In the genomic region with DNA sequence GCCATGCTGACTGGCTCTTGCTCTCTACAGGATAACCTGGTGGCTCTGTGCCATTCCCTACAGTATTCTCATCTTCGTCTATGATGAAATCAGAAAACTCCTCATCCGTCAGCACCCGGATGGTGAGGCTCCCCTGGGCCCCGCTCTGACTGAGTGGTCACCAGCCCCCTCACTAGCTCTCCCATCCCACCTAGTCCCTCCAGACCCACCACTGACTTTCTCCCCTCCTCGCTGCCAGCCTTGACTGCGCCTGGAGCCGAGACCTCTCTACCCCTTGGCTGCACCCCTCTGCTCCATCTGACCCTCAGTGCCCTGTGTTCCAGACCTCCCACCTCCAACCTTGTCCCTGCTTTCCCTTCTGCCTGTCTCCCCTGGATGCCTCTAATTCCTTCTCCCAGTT, we compare ENCODE assay signal across 32 cellular contexts. TPM values are rescaled to one million over a fixed set of nuclear protein-coding genes. Genes with fewer than 3 reads are reported as not detected.
"Had no signal": no experiment of that assay in that cellular context is flagged by ENCODE, and none has a peak within 500 bp of the region (broad histone marks: within the 10 kb centered on the region; RNA-seq: fewer than 3 reads in every experiment).

No MANE protein-coding gene starts in this region.

- H3K27ac ChIP-seq: ascending aorta, body of pancreas, Peyer's patch, RWPE1, SJCRH30 had no signal

- H3K9me3 Mint-ChIP-seq: activated naive CD4-positive, alpha-beta T cell treated with anti-CD3 and anti-CD28 coated beads, Interleukin-2, amount 50 U/mL, for 72 hours; activated naive CD8-positive, alpha-beta T cell treated with anti-CD3 and anti-CD28 coated beads, Interleukin-2, amount 50 U/mL, for 24 hours; central memory CD8-positive, alpha-beta T cell had no signal

- ATAC-seq: activated CD8-positive, alpha-beta T cell treated with anti-CD3 and anti-CD28 coated beads, Interleukin-2, amount 10 ng/mL, durations not matched to agents 7 days and 5 days; activated naive CD4-positive, alpha-beta T cell treated with anti-CD3 and anti-CD28 coated beads, Interleukin-2, amount 50 U/mL, for 72 hours; activated naive CD8-positive, alpha-beta T cell treated with anti-CD3 and anti-CD28 coated beads, Interleukin-2, amount 50 U/mL, for 24 hours; body of pancreas had no signal

- DNase-seq: activated CD4-positive, alpha-beta T cell treated with anti-CD3 and anti-CD28 coated beads for 4 hours; activated CD4-positive, alpha-beta T cell treated with anti-CD3 and anti-CD28 coated beads, Interleukin-2, amount 50 U/mL, for 4 hours; activated CD4-positive, CD25-positive, alpha-beta regulatory T cell; activated CD8-positive, alpha-beta memory T cell treated with anti-CD3 and anti-CD28 coated beads, Interleukin-2, amount 50 U/mL, for 48 hours; activated CD8-positive, alpha-beta T cell treated with anti-CD3 and anti-CD28 coated beads, Interleukin-2, amount 10 ng/mL, durations not matched to agents 7 days and 5 days; activated naive CD8-positive, alpha-beta T cell treated with anti-CD3 and anti-CD28 coated beads, Interleukin-2, amount 50 U/mL, for 24 hours; activated T-cell treated with anti-CD3 and anti-CD28 coated beads, Interleukin-2, amount 50 U/mL, for 1 hour; amniotic stem cell; body of pancreas; KG1; NCI-H1092; NCI-H1417 treated with DMSO at 0.1 percent for 48 hours; NCI-H1694; NCI-H2029; NCI-H2107; NCI-H2171 treated with DMSO at 0.1 percent for 48 hours; NCI-H345; NCI-H510A; NCI-H526 treated with DMSO at 0.1 percent for 48 hours; Peyer's patch; Right ventricle myocardium superior; SK-N-SH; SW 1271 had no signal

- H3K27ac Mint-ChIP-seq: activated CD8-positive, alpha-beta T cell treated with anti-CD3 and anti-CD28 coated beads, Interleukin-2, amount 10 ng/mL, durations not matched to agents 7 days and 5 days; activated naive CD4-positive, alpha-beta T cell treated with anti-CD3 and anti-CD28 coated beads, Interleukin-2, amount 50 U/mL, for 72 hours; activated naive CD8-positive, alpha-beta T cell treated with anti-CD3 and anti-CD28 coated beads, Interleukin-2, amount 50 U/mL, for 24 hours had no signal

- H3K9ac ChIP-seq: SK-N-SH had no signal

- H3K36me3 ChIP-seq: ascending aorta, Peyer's patch, SJCRH30 had no signal

- H3K4me1 ChIP-seq: body of pancreas, Peyer's patch had no signal

- H3K4me3 ChIP-seq: ascending aorta, body of pancreas, Peyer's patch, SJCRH30 had no signal

- H3K4me2 ChIP-seq: SK-N-SH had no signal

- H3K4me3 Mint-ChIP-seq: activated CD8-positive, alpha-beta T cell treated with anti-CD3 and anti-CD28 coated beads, Interleukin-2, amount 10 ng/mL, durations not matched to agents 7 days and 5 days; activated naive CD8-positive, alpha-beta T cell treated with anti-CD3 and anti-CD28 coated beads, Interleukin-2, amount 50 U/mL, for 24 hours; central memory CD8-positive, alpha-beta T cell had no signal

- H3K9me3 ChIP-seq: ascending aorta, body of pancreas, Peyer's patch, SJCRH30, SK-N-SH had no signal

- H3K36me3 Mint-ChIP-seq: activated naive CD4-positive, alpha-beta T cell treated with anti-CD3 and anti-CD28 coated beads, Interleukin-2, amount 50 U/mL, for 72 hours had no signal

- H3K4me1 Mint-ChIP-seq: activated naive CD8-positive, alpha-beta T cell treated with anti-CD3 and anti-CD28 coated beads, Interleukin-2, amount 50 U/mL, for 24 hours; central memory CD8-positive, alpha-beta T cell had no signal

- H3K27me3 ChIP-seq: ascending aorta, body of pancreas, Peyer's patch, SJCRH30 had no signal

RNA-seq across cellular contexts. Expression of a gene that starts 4.1 kb away (rescaled TPM):
- total RNA-seq: activated CD8-positive, alpha-beta T cell treated with anti-CD3 and anti-CD28 coated beads, Interleukin-2, amount 10 ng/mL, durations not matched to agents 7 days and 5 days; activated naive CD4-positive, alpha-beta T cell treated with anti-CD3 and anti-CD28 coated beads, Interleukin-2, amount 50 U/mL, for 72 hours; ascending aorta; body of pancreas; bronchial epithelial cell; LHCN-M2; M059J; T-helper 1 cell treated with Interleukin-12 subunit alpha and Interleukin-12 subunit beta and Interleukin-4 antibody, amounts not matched to agents 30 ng/mL and 1 ng/mL, for 36 hours had no signal

RNA-seq across cellular contexts. Expression of a gene that starts 34.8 kb away (rescaled TPM):
- total RNA-seq: activated CD8-positive, alpha-beta T cell treated with anti-CD3 and anti-CD28 coated beads, Interleukin-2, amount 10 ng/mL, durations not matched to agents 7 days and 5 days; activated naive CD4-positive, alpha-beta T cell treated with anti-CD3 and anti-CD28 coated beads, Interleukin-2, amount 50 U/mL, for 72 hours; ascending aorta; body of pancreas; bronchial epithelial cell; LHCN-M2; M059J; SJCRH30; T-helper 1 cell treated with Interleukin-12 subunit alpha and Interleukin-12 subunit beta and Interleukin-4 antibody, amounts not matched to agents 30 ng/mL and 1 ng/mL, for 36 hours had no signal
- polyA plus RNA-seq: SK-N-SH had no signal
